ENCODE assay signal across 19 cellular contexts in the genomic region with DNA sequence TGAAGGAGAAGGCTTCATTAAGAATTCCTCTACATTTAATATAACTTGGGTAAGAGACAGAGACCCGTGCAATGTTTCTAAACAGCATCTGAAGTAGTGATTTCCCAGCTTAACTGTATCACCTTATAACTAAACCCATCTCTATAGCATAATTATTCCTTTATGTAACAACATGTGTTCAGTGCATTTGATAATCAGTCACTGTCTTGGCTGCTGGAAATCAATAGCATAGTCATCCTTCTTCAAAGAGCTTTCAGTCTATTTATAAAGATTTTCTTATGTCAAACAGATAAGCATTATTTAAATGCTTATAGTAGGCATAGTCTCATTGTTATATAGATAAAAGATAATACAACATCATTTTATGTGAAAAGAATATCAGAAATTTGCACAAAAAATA.
"Had no signal": no experiment of that assay in that cellular context is flagged by ENCODE, and none has a peak within 500 bp of the region (broad histone marks: within the 10 kb centered on the region; RNA-seq: fewer than 3 reads in every experiment).

No MANE protein-coding gene starts in this region.

- DNase-seq: stimulated activated CD4-positive, alpha-beta T cell treated with anti-CD3 and anti-CD28 coated beads, Interleukin-2, amount 100 ng/mL, for 48 hours; stimulated activated CD4-positive, alpha-beta T cell treated with anti-CD3 and anti-CD28 coated beads, Interleukin-4, amount 100 ng/mL, for 1 hour; stimulated activated CD4-positive, alpha-beta T cell treated with anti-CD3 and anti-CD28 coated beads, Interleukin-4, amount 100 ng/mL, for 4 hours; stimulated activated CD8-positive, alpha-beta memory T cell treated with anti-CD3 and anti-CD28 coated beads, Interleukin-4, amount 100 ng/mL, for 48 hours; stimulated activated naive B cell treated with anti-CD40 and anti-IgM and Interleukin-4, amounts not matched to agents 10 μg/mL and 1 μg/mL and 100 μg/mL, for 72 hours; stimulated activated naive CD4-positive, alpha-beta T cell; stimulated activated naive CD4-positive, alpha-beta T cell treated with Interleukin-2 at 50 U/mL for 16 hours; stimulated activated naive CD8-positive, alpha-beta T cell treated with anti-CD3 and anti-CD28 coated beads, Interleukin-15, amount 100 ng/mL, for 72 hours; stimulated activated naive CD8-positive, alpha-beta T cell treated with anti-CD3 and anti-CD28 coated beads, Interleukin-15, Interleukin-2, amounts not matched to agents 100 U/mL and 50 U/mL, for 24 hours; stomach; substantia nigra; testis; thyroid gland; tibial artery; transverse colon; trophoblast cell; upper lobe of left lung; upper lobe of right lung; uterus had no signal
